ENCODE assay signal across 10 cellular contexts in genomic region chr6:131948692-131949614, GRCh38. TPM values are rescaled to one million over a fixed set of nuclear protein-coding genes. Genes with fewer than 3 reads are reported as not detected.
DNase-seq lines count a peak whose midpoint lies in the region; ATAC-seq and TF ChIP-seq lines count a peak whose summit lies in the region.
"Had no signal": no experiment of that assay in that cellular context is flagged by ENCODE, and none has a peak within 500 bp of the region (broad histone marks: within the 10 kb centered on the region; RNA-seq: fewer than 3 reads in every experiment).

No MANE protein-coding gene starts in this region.

- H3K4me3 ChIP-seq in adipocyte (ENCODE audit: low read length): peak overlapping the region; percentile 87
- no peak overlapping the region for H3K4me3 ChIP-seq in hepatocyte

- peak overlapping the region; percentile 89 for H3K27ac ChIP-seq in hepatocyte
- H3K27ac ChIP-seq: KMS-11, neutrophil had no signal

- peak overlapping the region; percentile 88 for H3K9ac ChIP-seq in adipocyte (ENCODE audit: low read length)
- H3K9ac ChIP-seq: KMS-11 had no signal

- H3K36me3 ChIP-seq in adipocyte (ENCODE audit: control insufficient read depth, insufficient read depth, low read length, severe bottlenecking): no peaks in the 10 kb centered on the region
- H3K36me3 ChIP-seq in hepatocyte (replicated peaks; ENCODE audit: insufficient read depth, low read depth): no peaks in the 10 kb centered on the region
- H3K36me3 ChIP-seq: neutrophil had no signal

- H3K9me3 ChIP-seq in adipocyte (ENCODE audit: control insufficient read depth, low read length) (no peaks in the 10 kb centered on the region), hepatocyte (ENCODE audit: low read depth) (no peaks in the 10 kb centered on the region)
- H3K9me3 ChIP-seq: neutrophil had no signal

- H3K27me3 ChIP-seq in adipocyte (replicated peaks; ENCODE audit: control insufficient read depth, insufficient read depth, low read length) (no peaks in the 10 kb centered on the region), hepatocyte (no peaks in the 10 kb centered on the region)

- DNase-seq in EL (peak; percentile 74), adipocyte (ENCODE audit: low read depth) (peak; percentile 73), hepatocyte (ENCODE audit: low spot score) (peak; percentile 38), pulmonary artery endothelial cell (ENCODE audit: low read depth, low spot score) (peak; percentile 73), GM20000 (ENCODE audit: low spot score) (no peak), left lobe of liver (ENCODE audit: low spot score) (no peak), COLO829 (ENCODE audit: low spot score) (no peak), ecto neural progenitor cell (ENCODE audit: low spot score) (no peak)

- H2AFZ ChIP-seq in hepatocyte: no peak overlapping the region

- no peaks in the 10 kb centered on the region for H4K20me1 ChIP-seq in hepatocyte (ENCODE audit: insufficient read depth, poor library complexity, severe bottlenecking)

- WGBS in hepatocyte (ENCODE audit: low lambda C conversion rate, missing lambda C conversion rate): 89% methylated on average over 18 of the region's 18 CpGs

- H3K4me2 ChIP-seq in hepatocyte: peak overlapping the region; percentile 71
- H3K4me2 ChIP-seq: KMS-11 had no signal

- no peak for TF ChIP-seq CTCF in hepatocyte (IDR thresholded peaks at IDR 0.05; ENCODE audit: poor library complexity)
- no peak for TF ChIP-seq CTCF in GM20000 (IDR thresholded peaks at IDR 0.05; ENCODE audit: extremely low read depth, missing control alignments)

- no peak for ATAC-seq in left lobe of liver

- H3K4me1 ChIP-seq in adipocyte (ENCODE audit: control insufficient read depth, insufficient read depth, low read length): peaks cover 33% of the 10 kb centered on the region
- H3K4me1 ChIP-seq in hepatocyte (ENCODE audit: insufficient read depth): peaks cover 14% of the 10 kb centered on the region

- no peaks in the 10 kb centered on the region for H3K9me2 ChIP-seq in hepatocyte (replicated peaks; ENCODE audit: insufficient read depth)

- H3K79me2 ChIP-seq in hepatocyte: no peaks in the 10 kb centered on the region

RNA-seq across cellular contexts. Expression of gene CCN2, which starts 2.2 kb away (rescaled TPM):
- total RNA-seq in hepatocyte (116 and 147 TPM in 2 replicates), pulmonary artery endothelial cell (642 and 861 TPM in 2 replicates), left lobe of liver (6.7 TPM)
- polyA plus RNA-seq in hepatocyte: 296 and 300 TPM in 2 replicates

Comparison
In these comparisons a context has a peak if more than half of its experiments do, and no peak if none do; other contexts are left out.
1. DNase-seq: peak in EL (single experiment), adipocyte (single experiment), hepatocyte (single experiment) and pulmonary artery endothelial cell (single experiment); none in GM20000 (single experiment), left lobe of liver (single experiment), COLO829 (single experiment) and ecto neural progenitor cell (single experiment).
2. RNA of gene CCN2, which starts 2.2 kb away (total RNA-seq): 642 to 861 TPM in pulmonary artery endothelial cell and 116 to 147 TPM in hepatocyte; 6.7 TPM in left lobe of liver (single experiment); every median in the first group is over 10 times any median in the second.